Comparison of ENCODE assay signal across 8 cellular contexts in the genomic region with DNA sequence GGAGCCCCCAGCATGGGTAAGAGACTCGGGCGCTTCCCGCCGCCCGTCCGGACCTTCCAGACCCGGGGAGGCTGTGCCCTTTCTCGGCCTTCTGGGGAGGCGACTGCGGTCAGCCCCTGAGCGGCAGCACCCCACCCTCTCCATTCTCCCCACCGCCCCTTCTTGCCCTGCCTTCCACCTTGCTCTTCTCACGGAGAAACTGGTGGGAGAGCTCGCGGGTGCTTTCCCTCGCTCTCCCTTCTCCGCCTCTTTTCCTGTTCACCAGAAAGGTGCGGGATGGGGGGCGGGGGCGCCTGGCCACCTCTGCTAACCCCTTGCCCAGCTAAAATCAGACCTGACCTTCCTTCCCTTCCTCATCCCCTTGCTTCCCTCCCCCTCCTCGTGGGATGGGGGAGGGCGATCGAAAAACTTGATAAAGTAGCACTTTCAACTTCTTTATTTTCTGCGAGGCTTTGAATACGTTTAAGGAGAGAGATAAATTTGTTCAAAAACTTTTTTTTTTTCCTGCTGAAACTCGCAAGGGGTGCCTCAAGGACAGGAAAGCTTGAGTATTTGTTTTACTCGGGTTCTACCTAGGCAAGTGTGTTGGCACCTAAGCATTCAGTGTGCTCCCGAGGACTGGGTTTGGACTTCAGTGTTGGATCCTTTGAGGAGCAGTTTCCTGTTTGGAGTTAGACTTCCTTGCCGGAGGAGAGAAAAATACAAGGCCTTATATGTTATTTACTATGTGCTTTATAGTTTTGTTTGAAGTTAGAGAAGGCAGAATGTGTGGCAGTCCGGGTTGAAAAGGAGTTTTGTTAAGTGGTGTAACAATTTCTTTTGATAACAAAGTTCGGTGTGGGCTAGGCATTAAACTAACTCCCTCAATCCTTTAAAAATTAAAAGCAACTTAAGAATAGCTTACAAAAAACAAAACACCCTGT. TPM values are rescaled to one million over a fixed set of nuclear protein-coding genes. Genes with fewer than 3 reads are reported as not detected.
DNase-seq lines count a peak whose midpoint lies in the region; ATAC-seq and TF ChIP-seq lines count a peak whose summit lies in the region.

No MANE protein-coding gene starts in this region.

- intact Hi-C loops in left ventricle myocardium superior (cut with micrococcal nuclease), result no loop called here
- intact Hi-C loops in psoas muscle (cut with DNase I), result loop anchor here in 1 of 2 donors (5.0 kb wide), 1 partner anchor 61 kb away; no protein-coding TSS in a partner anchor

- ATAC-seq in left ventricle myocardium superior (peak; percentile 29), psoas muscle (no peak)

- H3K27ac ChIP-seq in GM23248 (peak overlapping the region; percentile 81), MM.1S (ENCODE audit: low read length) (peak overlapping the region; percentile 96), psoas muscle (peak overlapping the region; percentile 76)

- H3K9me3 Mint-ChIP-seq in activated naive CD4-positive, alpha-beta T cell treated with anti-CD3 and anti-CD28 coated beads, Interleukin-2, amount 50 U/mL, for 24 hours, result no peaks in the 10 kb centered on the region

- H3K9ac ChIP-seq in GM23248 (peak overlapping the region; percentile 96), MM.1S (ENCODE audit: low read length) (peak overlapping the region; percentile 96)

- in situ Hi-C loops in GM23248 (cut with MboI), result no loop called here

- TF ChIP-seq CTCF in MM.1S (IDR thresholded peaks at IDR 0.05; ENCODE audit: low read length) (no peak), psoas muscle (IDR thresholded peaks at IDR 0.05) (no peak)

- H3K4me1 ChIP-seq in GM23248 (ENCODE audit: insufficient read depth) (peaks cover 21% of the 10 kb centered on the region), MM.1S (ENCODE audit: low read length) (peaks cover 16% of the 10 kb centered on the region; the same call in 1 of the 2 replicates), psoas muscle (peaks cover 12% of the 10 kb centered on the region)

- H3K9me3 ChIP-seq in GM23248 (ENCODE audit: low read depth), result no peaks in the 10 kb centered on the region
- H3K9me3 ChIP-seq in MM.1S (replicated peaks; ENCODE audit: insufficient read depth, low read length), result no peaks in the 10 kb centered on the region
- no peaks in the 10 kb centered on the region for H3K9me3 ChIP-seq in psoas muscle

- H2AFZ ChIP-seq in GM23248 (peak overlapping the region; percentile 95), MM.1S (ENCODE audit: low read length) (peak overlapping the region; percentile 82)

- no peaks in the 10 kb centered on the region; the same call in 1 of the 2 replicates for H4K20me1 ChIP-seq in GM23248 (ENCODE audit: insufficient read depth)
- H4K20me1 ChIP-seq in MM.1S (ENCODE audit: insufficient read depth, low read length), result peaks cover 8% of the 10 kb centered on the region; the same call in 1 of the 2 replicates

- H3K36me3 Mint-ChIP-seq in activated naive CD4-positive, alpha-beta T cell treated with anti-CD3 and anti-CD28 coated beads, Interleukin-2, amount 50 U/mL, for 24 hours, result peaks cover 2% of the 10 kb centered on the region

- DNase-seq in NCI-H1105 treated with DMSO at 0.1 percent for 48 hours (lab: John Stamatoyannopoulos, UW) (peak; percentile 57), NCI-H1105 (lab: John Stamatoyannopoulos, UW) (no peak), GM23248 (peak; percentile 55), MM.1S (peak; percentile 36), left ventricle myocardium superior (peak; percentile 37), psoas muscle (no peak), NCI-H446 treated with DMSO at 0.1 percent for 48 hours (lab: John Stamatoyannopoulos, UW) (no peak)

- no peaks in the 10 kb centered on the region for H3K9me2 ChIP-seq in GM23248 (ENCODE audit: insufficient read depth)
- no peaks in the 10 kb centered on the region for H3K9me2 ChIP-seq in MM.1S (replicated peaks; ENCODE audit: insufficient read depth, low read length)

- H3K4me3 ChIP-seq in GM23248 (peak overlapping the region; percentile 99), MM.1S (ENCODE audit: low read length) (peak overlapping the region; percentile 70), psoas muscle (peak overlapping the region; percentile 66)

- H3F3A ChIP-seq in GM23248 (ENCODE audit: insufficient read depth) (peaks cover 23% of the 10 kb centered on the region), MM.1S (ENCODE audit: insufficient read depth, low read length) (peaks cover 14% of the 10 kb centered on the region; the same call in 1 of the 2 replicates)

- WGBS in GM23248 (ENCODE audit: low coverage in 1 of 2, low lambda C conversion rate in 2 of 2, missing lambda C conversion rate in 2 of 2), 2 experiments, result 1% methylated on average over 21 to 31 of the region's 31 CpGs
- WGBS in psoas muscle, 3 donors, result 0 to 1% (median 1%) methylated on average over 17 to 31 of the region's 31 CpGs

- H3K27me3 ChIP-seq in GM23248 (replicated peaks; ENCODE audit: insufficient read depth), result no peaks in the 10 kb centered on the region
- no peaks in the 10 kb centered on the region for H3K27me3 ChIP-seq in MM.1S (replicated peaks; ENCODE audit: insufficient read depth, low read length)
- no peaks in the 10 kb centered on the region for H3K27me3 ChIP-seq in psoas muscle (ENCODE audit: insufficient read depth in 3 of 3, low read length in 2 of 3)

- peak overlapping the region; percentile 99 for H3K27ac Mint-ChIP-seq in activated naive CD4-positive, alpha-beta T cell treated with anti-CD3 and anti-CD28 coated beads, Interleukin-2, amount 50 U/mL, for 24 hours

- H3K4me2 ChIP-seq in GM23248 (ENCODE audit: unreplicated experiment) (peak overlapping the region; percentile 97), MM.1S (ENCODE audit: low read depth, low read length) (peak overlapping the region; percentile 73)

- H3K79me2 ChIP-seq in GM23248 (ENCODE audit: insufficient read depth), result peaks cover 55% of the 10 kb centered on the region
- H3K79me2 ChIP-seq in MM.1S (ENCODE audit: low read length), result peaks cover 51% of the 10 kb centered on the region

- H3K36me3 ChIP-seq in GM23248 (ENCODE audit: low read depth), result no peaks in the 10 kb centered on the region
- no peaks in the 10 kb centered on the region for H3K36me3 ChIP-seq in MM.1S (replicated peaks; ENCODE audit: insufficient read depth, low read length)
- H3K36me3 ChIP-seq in psoas muscle (ENCODE audit: insufficient read depth in 1 of 2, low read depth in 1 of 2), result no peaks in the 10 kb centered on the region

- no peaks in the 10 kb centered on the region for H3K27me3 Mint-ChIP-seq in activated naive CD4-positive, alpha-beta T cell treated with anti-CD3 and anti-CD28 coated beads, Interleukin-2, amount 50 U/mL, for 24 hours

- H3K4me1 Mint-ChIP-seq in activated naive CD4-positive, alpha-beta T cell treated with anti-CD3 and anti-CD28 coated beads, Interleukin-2, amount 50 U/mL, for 24 hours, result peaks cover 56% of the 10 kb centered on the region

- H3K4me3 Mint-ChIP-seq in activated naive CD4-positive, alpha-beta T cell treated with anti-CD3 and anti-CD28 coated beads, Interleukin-2, amount 50 U/mL, for 24 hours, result peak overlapping the region; percentile 100

RNA-seq across cellular contexts. Expression of gene CD2AP, which starts 0.9 kb away (rescaled TPM):
- 17.8 and 22.8 TPM in 2 replicates for total RNA-seq in GM23248 (2014; rRNA removed; shearing (Covaris generic))
- 12.3 and 13.2 TPM in 2 replicates for polyA plus RNA-seq in GM23248 (2016; fragmentation: Nextera tagmentation; extraction: Ambion mirVana)
- total RNA-seq in left ventricle myocardium superior, result 10.1 TPM
- 10 to 100 TPM in 2 of 4 donors, 1 to 10 TPM in 2; 8.3 to 11.7 (median 9.9) TPM for total RNA-seq in psoas muscle
- polyA plus RNA-seq in psoas muscle, result 1 to 10 TPM; 3.4 to 8.0 (median 3.8) TPM

Comparison
In these comparisons a context has a peak if more than half of its experiments do, and no peak if none do; other contexts are left out.
1. DNase-seq: peak in NCI-H1105 treated with DMSO at 0.1 percent for 48 hours (single experiment), GM23248 (single experiment), MM.1S (single experiment) and left ventricle myocardium superior (single experiment); none in NCI-H1105 (single experiment), psoas muscle (0 of 2) and NCI-H446 treated with DMSO at 0.1 percent for 48 hours (single experiment).
2. Peak in every context shown above with its lines, with median percentiles within 50 percentile points of each other: H3K27ac ChIP-seq and H3K4me3 ChIP-seq.